In the genomic region with DNA sequence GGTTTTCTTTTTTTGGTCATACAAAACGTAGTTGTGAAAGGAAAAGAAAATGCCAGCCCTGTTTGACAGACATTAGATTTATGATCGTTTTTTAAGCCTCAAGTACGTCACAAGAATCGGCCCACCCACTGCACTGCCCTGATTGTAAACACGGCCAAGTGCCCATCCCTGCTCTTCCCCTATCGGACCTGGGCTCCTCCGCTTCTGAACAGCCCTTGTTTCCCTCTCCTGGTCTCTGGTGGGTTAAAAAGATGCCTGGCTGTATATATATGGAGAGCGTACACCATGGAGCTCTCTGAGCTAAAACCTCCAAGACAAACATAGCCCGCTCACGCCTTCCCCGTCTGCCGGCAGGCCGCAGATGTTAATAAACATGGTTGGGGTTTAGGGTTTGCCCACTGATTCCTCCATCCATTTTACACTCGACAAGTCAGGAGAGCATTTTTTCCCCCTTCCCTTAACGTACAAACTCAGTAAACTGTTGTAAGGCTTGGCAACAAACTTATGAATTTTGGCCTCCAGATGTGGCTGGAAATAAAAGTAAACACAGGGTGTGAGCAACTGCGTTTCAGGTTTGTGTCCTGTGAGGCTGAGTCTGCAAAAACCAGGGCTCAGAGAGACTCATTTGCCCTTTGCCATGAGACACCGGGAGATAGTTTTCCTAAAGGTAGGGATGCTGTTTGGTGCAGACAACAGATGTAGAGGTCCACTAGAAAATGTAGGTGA, we compare ENCODE assay signal across 23 cellular contexts.
A peak's percentile ranks its signal among the peaks of the same experiment; 100 is the strongest.
DNase-seq lines count a peak whose midpoint lies in the region; ATAC-seq and TF ChIP-seq lines count a peak whose summit lies in the region.
"Had no signal": no experiment of that assay in that cellular context is flagged by ENCODE, and none has a peak within 500 bp of the region (broad histone marks: within the 10 kb centered on the region; RNA-seq: fewer than 3 reads in every experiment).

No MANE protein-coding gene starts in this region.

- no peak overlapping the region for H3K4me3 Mint-ChIP-seq in stimulated activated memory B cell treated with anti-CD40 and anti-IgM and Interleukin-4, amounts not matched to agents 10 μg/mL and 1 μg/mL and 100 μg/mL, for 72 hours
- H3K4me3 Mint-ChIP-seq in T-helper 17 cell, result no peak overlapping the region
- H3K4me3 Mint-ChIP-seq in activated T-cell treated with anti-CD3 and anti-CD28 coated beads, Interleukin-2, amount 50 U/mL, for 24 hours, result no peak overlapping the region
- H3K4me3 Mint-ChIP-seq: activated CD4-positive, alpha-beta memory T cell treated with anti-CD3 and anti-CD28 coated beads, Interleukin-2, amount 10 ng/mL, durations not matched to agents 7 days and 5 days; activated naive CD4-positive, alpha-beta T cell treated with anti-CD3 and anti-CD28 coated beads, Interleukin-2, amount 10 ng/mL, durations not matched to agents 7 days and 5 days; central memory CD8-positive, alpha-beta T cell; neural crest cell; stimulated activated naive CD8-positive, alpha-beta T cell treated with anti-CD3 and anti-CD28 coated beads, Interleukin-15, amount 100 ng/mL, for 72 hours had no signal

- H3K27me3 Mint-ChIP-seq in stimulated activated memory B cell treated with anti-CD40 and anti-IgM and Interleukin-4, amounts not matched to agents 10 μg/mL and 1 μg/mL and 100 μg/mL, for 72 hours, result peaks cover 8% of the 10 kb centered on the region
- peaks cover 5% of the 10 kb centered on the region for H3K27me3 Mint-ChIP-seq in T-helper 17 cell
- no peaks in the 10 kb centered on the region for H3K27me3 Mint-ChIP-seq in activated T-cell treated with anti-CD3 and anti-CD28 coated beads, Interleukin-2, amount 50 U/mL, for 24 hours
- H3K27me3 Mint-ChIP-seq: activated CD4-positive, alpha-beta memory T cell treated with anti-CD3 and anti-CD28 coated beads, Interleukin-2, amount 10 ng/mL, durations not matched to agents 7 days and 5 days; activated naive CD4-positive, alpha-beta T cell treated with anti-CD3 and anti-CD28 coated beads, Interleukin-2, amount 10 ng/mL, durations not matched to agents 7 days and 5 days; central memory CD8-positive, alpha-beta T cell; stimulated activated naive CD8-positive, alpha-beta T cell treated with anti-CD3 and anti-CD28 coated beads, Interleukin-15, amount 100 ng/mL, for 72 hours had no signal

- H4K20me1 ChIP-seq in hepatocyte (ENCODE audit: insufficient read depth, poor library complexity, severe bottlenecking), result no peaks in the 10 kb centered on the region

- H3K79me2 ChIP-seq in hepatocyte, result peaks cover 73% of the 10 kb centered on the region

- H3K4me3 ChIP-seq in hepatocyte, result no peak overlapping the region
- peak overlapping the region; percentile 56 for H3K4me3 ChIP-seq in thoracic aorta
- H3K4me3 ChIP-seq: ascending aorta, MG63, skin epidermis had no signal

- TF ChIP-seq CTCF in hepatocyte (IDR thresholded peaks at IDR 0.05; ENCODE audit: poor library complexity), result no peak
- TF ChIP-seq CTCF in thoracic aorta (IDR thresholded peaks at IDR 0.05), result no peak

- no peaks in the 10 kb centered on the region for H3K36me3 Mint-ChIP-seq in stimulated activated memory B cell treated with anti-CD40 and anti-IgM and Interleukin-4, amounts not matched to agents 10 μg/mL and 1 μg/mL and 100 μg/mL, for 72 hours
- H3K36me3 Mint-ChIP-seq in T-helper 17 cell (ENCODE audit: low read depth), result no peaks in the 10 kb centered on the region
- H3K36me3 Mint-ChIP-seq in activated T-cell treated with anti-CD3 and anti-CD28 coated beads, Interleukin-2, amount 50 U/mL, for 24 hours (ENCODE audit: low read depth), result no peaks in the 10 kb centered on the region
- H3K36me3 Mint-ChIP-seq: activated naive CD4-positive, alpha-beta T cell treated with anti-CD3 and anti-CD28 coated beads, Interleukin-2, amount 10 ng/mL, durations not matched to agents 7 days and 5 days had no signal

- WGBS in hepatocyte (ENCODE audit: low lambda C conversion rate, missing lambda C conversion rate), result 60% methylated on average over 17 of the region's 17 CpGs

- H3K9me3 ChIP-seq in hepatocyte (ENCODE audit: low read depth) (no peaks in the 10 kb centered on the region), thoracic aorta (no peaks in the 10 kb centered on the region), T-helper 17 cell (ENCODE audit: control insufficient read depth, low read length, poor library complexity, severe bottlenecking) (no peaks in the 10 kb centered on the region)
- H3K9me3 ChIP-seq: ascending aorta, MG63, SK-N-SH had no signal

- no peaks in the 10 kb centered on the region for H3K4me1 Mint-ChIP-seq in stimulated activated memory B cell treated with anti-CD40 and anti-IgM and Interleukin-4, amounts not matched to agents 10 μg/mL and 1 μg/mL and 100 μg/mL, for 72 hours
- no peaks in the 10 kb centered on the region for H3K4me1 Mint-ChIP-seq in T-helper 17 cell
- no peaks in the 10 kb centered on the region for H3K4me1 Mint-ChIP-seq in activated T-cell treated with anti-CD3 and anti-CD28 coated beads, Interleukin-2, amount 50 U/mL, for 24 hours (ENCODE audit: low read depth)
- H3K4me1 Mint-ChIP-seq: activated CD4-positive, alpha-beta memory T cell treated with anti-CD3 and anti-CD28 coated beads, Interleukin-2, amount 10 ng/mL, durations not matched to agents 7 days and 5 days; activated naive CD4-positive, alpha-beta T cell treated with anti-CD3 and anti-CD28 coated beads, Interleukin-2, amount 10 ng/mL, durations not matched to agents 7 days and 5 days; central memory CD8-positive, alpha-beta T cell; stimulated activated naive CD8-positive, alpha-beta T cell treated with anti-CD3 and anti-CD28 coated beads, Interleukin-15, amount 100 ng/mL, for 72 hours had no signal

- peak overlapping the region; percentile 99 for H3K27ac ChIP-seq in hepatocyte
- H3K27ac ChIP-seq in thoracic aorta, result no peak overlapping the region
- H3K27ac ChIP-seq: ascending aorta, skin epidermis had no signal

- H3K4me2 ChIP-seq in hepatocyte, result peak overlapping the region; percentile 64
- H3K4me2 ChIP-seq: SK-N-SH had no signal

- H3K9me3 Mint-ChIP-seq in stimulated activated memory B cell treated with anti-CD40 and anti-IgM and Interleukin-4, amounts not matched to agents 10 μg/mL and 1 μg/mL and 100 μg/mL, for 72 hours, result peaks cover 4% of the 10 kb centered on the region
- H3K9me3 Mint-ChIP-seq in activated T-cell treated with anti-CD3 and anti-CD28 coated beads, Interleukin-2, amount 50 U/mL, for 24 hours, result no peaks in the 10 kb centered on the region
- H3K9me3 Mint-ChIP-seq: activated CD4-positive, alpha-beta memory T cell treated with anti-CD3 and anti-CD28 coated beads, Interleukin-2, amount 10 ng/mL, durations not matched to agents 7 days and 5 days; activated naive CD4-positive, alpha-beta T cell treated with anti-CD3 and anti-CD28 coated beads, Interleukin-2, amount 10 ng/mL, durations not matched to agents 7 days and 5 days; central memory CD8-positive, alpha-beta T cell had no signal

- DNase-seq in LoVo (ENCODE audit: low spot score) (peak; percentile 85), SW480 (ENCODE audit: low spot score) (peak; percentile 48), hepatocyte (ENCODE audit: low spot score) (peak; percentile 59), thoracic aorta (ENCODE audit: low spot score) (no peak), T-helper 17 cell (no peak)
- no peak for DNase-seq in activated T-cell treated with anti-CD3 and anti-CD28 coated beads, Interleukin-2, amount 50 U/mL, for 24 hours
- DNase-seq: activated CD4-positive, alpha-beta memory T cell treated with anti-CD3 and anti-CD28 coated beads, Interleukin-2, amount 10 ng/mL, durations not matched to agents 7 days and 5 days; activated CD4-positive, CD25-positive, alpha-beta regulatory T cell; activated naive CD4-positive, alpha-beta T cell treated with anti-CD3 and anti-CD28 coated beads, Interleukin-2, amount 10 ng/mL, durations not matched to agents 7 days and 5 days; DND-41; erythroblast; MG63; NCI-H1694; SK-N-SH; stimulated activated CD4-positive, alpha-beta T cell treated with anti-CD3 and anti-CD28 coated beads, Interleukin-4, amount 100 ng/mL, for 24 hours; stimulated activated naive CD8-positive, alpha-beta T cell treated with anti-CD3 and anti-CD28 coated beads, Interleukin-15, amount 100 ng/mL, for 72 hours had no signal

- H2AFZ ChIP-seq in hepatocyte, result no peak overlapping the region

- no peaks in the 10 kb centered on the region for H3K9me2 ChIP-seq in hepatocyte (replicated peaks; ENCODE audit: insufficient read depth)
- H3K9me2 ChIP-seq: SK-N-SH had no signal

- H3K27ac Mint-ChIP-seq in stimulated activated memory B cell treated with anti-CD40 and anti-IgM and Interleukin-4, amounts not matched to agents 10 μg/mL and 1 μg/mL and 100 μg/mL, for 72 hours, result no peak overlapping the region
- no peak overlapping the region for H3K27ac Mint-ChIP-seq in T-helper 17 cell
- H3K27ac Mint-ChIP-seq in activated T-cell treated with anti-CD3 and anti-CD28 coated beads, Interleukin-2, amount 50 U/mL, for 24 hours, result no peak overlapping the region
- H3K27ac Mint-ChIP-seq: activated CD4-positive, alpha-beta memory T cell treated with anti-CD3 and anti-CD28 coated beads, Interleukin-2, amount 10 ng/mL, durations not matched to agents 7 days and 5 days; activated naive CD4-positive, alpha-beta T cell treated with anti-CD3 and anti-CD28 coated beads, Interleukin-2, amount 10 ng/mL, durations not matched to agents 7 days and 5 days; stimulated activated naive CD8-positive, alpha-beta T cell treated with anti-CD3 and anti-CD28 coated beads, Interleukin-15, amount 100 ng/mL, for 72 hours had no signal

- H3K4me1 ChIP-seq in hepatocyte (ENCODE audit: insufficient read depth), result peaks cover 40% of the 10 kb centered on the region
- peaks cover 0 to 5% of the 10 kb centered on the region in 2 donors for H3K4me1 ChIP-seq in thoracic aorta (ENCODE audit: control insufficient read depth in 1 of 2, low read depth in 2 of 2)
- H3K4me1 ChIP-seq: ascending aorta had no signal

- H3K27me3 ChIP-seq in hepatocyte (no peaks in the 10 kb centered on the region), thoracic aorta (replicated peaks; ENCODE audit: insufficient read depth) (no peaks in the 10 kb centered on the region)
- H3K27me3 ChIP-seq: ascending aorta, MG63 had no signal

- ATAC-seq in thoracic aorta (ENCODE audit: insufficient number of reproducible peaks, low FRiP score, low read depth), result no peak
- ATAC-seq in HG03457 (IDR thresholded peaks at IDR 0.05; ENCODE audit: unreplicated experiment), result no peak
- ATAC-seq in stimulated activated memory B cell treated with anti-CD40 and anti-IgM and Interleukin-4, amounts not matched to agents 10 μg/mL and 1 μg/mL and 100 μg/mL, for 72 hours, result no peak
- no peak for ATAC-seq in T-helper 17 cell
- ATAC-seq: left lobe of liver; stimulated activated naive CD8-positive, alpha-beta T cell treated with anti-CD3 and anti-CD28 coated beads, Interleukin-15, amount 100 ng/mL, for 72 hours had no signal

- H3K36me3 ChIP-seq in hepatocyte (replicated peaks; ENCODE audit: insufficient read depth, low read depth), result no peaks in the 10 kb centered on the region
- no peaks in the 10 kb centered on the region for H3K36me3 ChIP-seq in thoracic aorta
- H3K36me3 ChIP-seq: ascending aorta, MG63 had no signal

Comparison
In these comparisons a context has a peak if more than half of its experiments do, and no peak if none do; other contexts are left out.
1. DNase-seq: peak in LoVo (single experiment), SW480 (single experiment) and hepatocyte (single experiment); none in thoracic aorta (single experiment), T-helper 17 cell (0 of 3) and activated T-cell treated with anti-CD3 and anti-CD28 coated beads, Interleukin-2, amount 50 U/mL, for 24 hours (single experiment).